Comparison of ENCODE assay signal across 9 cellular contexts in genomic region chr1:25501235-25502058, GRCh38. TPM values are rescaled to one million over a fixed set of nuclear protein-coding genes. Genes with fewer than 3 reads are reported as not detected.
DNase-seq lines count a peak whose midpoint lies in the region; ATAC-seq and TF ChIP-seq lines count a peak whose summit lies in the region.
"Had no signal": no experiment of that assay in that cellular context is flagged by ENCODE, and none has a peak within 500 bp of the region (broad histone marks: within the 10 kb centered on the region; RNA-seq: fewer than 3 reads in every experiment).

No MANE protein-coding gene starts in this region.

- peak; percentile 38 for DNase-seq in stimulated activated naive CD8-positive, alpha-beta T cell treated with anti-CD3 and anti-CD28 coated beads, Interleukin-15, Interleukin-2, amounts not matched to agents 100 U/mL and 50 U/mL, for 24 hours
- DNase-seq in stimulated activated naive CD8-positive, alpha-beta T cell treated with anti-CD3 and anti-CD28 coated beads, Interleukin-15, amount 100 ng/mL, for 72 hours: no peak
- DNase-seq in Panc1 (ENCODE audit: low read depth, low spot score) (peak; percentile 7), iPS DF 19.7 (ENCODE audit: low read depth, low spot score) (peak; percentile 64), NCI-H345 (lab: John Stamatoyannopoulos, UW) (no peak), omental fat pad (ENCODE audit: low spot score) (no peak)

- H3K4me1 Mint-ChIP-seq in stimulated activated naive CD8-positive, alpha-beta T cell treated with anti-CD3 and anti-CD28 coated beads, Interleukin-15, amount 100 ng/mL, for 72 hours: peaks cover 26% of the 10 kb centered on the region

- in situ Hi-C loops in Panc1 (cut with HindIII; ENCODE audit: low pct_unique_long_range_greater_than_20kb, low sequenced_read_pairs): no loop called here

- BruUV-seq in Panc1 (replicated peaks; lab: Mats Ljungman, UMichigan): no TSS peak

- peaks cover 9% of the 10 kb centered on the region for H3K4me1 ChIP-seq in Panc1 (ENCODE audit: control insufficient read depth, insufficient read depth, low read length)

- no peak overlapping the region for H3K4me3 Mint-ChIP-seq in stimulated activated naive CD8-positive, alpha-beta T cell treated with anti-CD3 and anti-CD28 coated beads, Interleukin-15, amount 100 ng/mL, for 72 hours

- no peaks in the 10 kb centered on the region for H3K36me3 ChIP-seq in Panc1 (ENCODE audit: control insufficient read depth, insufficient read depth, low read length)

- no peak overlapping the region for H3K4me3 ChIP-seq in Panc1 (ENCODE audit: low read depth in 2 of 2, low read length in 2 of 2)
- H3K4me3 ChIP-seq: esophagus muscularis mucosa had no signal

- H3K9me3 Mint-ChIP-seq in stimulated activated naive CD8-positive, alpha-beta T cell treated with anti-CD3 and anti-CD28 coated beads, Interleukin-15, amount 100 ng/mL, for 72 hours: no peaks in the 10 kb centered on the region

- intact Hi-C loops in Panc1 (cut with micrococcal nuclease; ENCODE audit: unreplicated experiment): no loop called here

- no peaks in the 10 kb centered on the region for H3K27me3 Mint-ChIP-seq in stimulated activated naive CD8-positive, alpha-beta T cell treated with anti-CD3 and anti-CD28 coated beads, Interleukin-15, amount 100 ng/mL, for 72 hours

- peak; percentile 45 for TF ChIP-seq CTCF in Panc1 (IDR thresholded peaks at IDR 0.05)
- TF ChIP-seq CTCF in omental fat pad (IDR thresholded peaks at IDR 0.05): no peak

- POLR2A ChIA-PET in Panc1 (lab: Charles Lee): no interaction called here

- CTCF ChIA-PET in Panc1 (lab: Charles Lee): interaction anchor here (0.7 kb wide), 2 partner anchors 67 to 359 kb away, joined by 4 to 12 read pairs; no protein-coding TSS in a partner anchor

- H3K27ac Mint-ChIP-seq in stimulated activated naive CD8-positive, alpha-beta T cell treated with anti-CD3 and anti-CD28 coated beads, Interleukin-15, amount 100 ng/mL, for 72 hours: peak overlapping the region in 1 of 2 donors; percentile 61

- no peak overlapping the region for H3K27ac ChIP-seq in Panc1 (ENCODE audit: low read length)
- H3K27ac ChIP-seq: esophagus muscularis mucosa had no signal

- no peaks in the 10 kb centered on the region for H3K27me3 ChIP-seq in Panc1 (ENCODE audit: control insufficient read depth, insufficient read depth, low read length)
- H3K27me3 ChIP-seq: esophagus muscularis mucosa had no signal

- no peaks in the 10 kb centered on the region for H3K9me3 ChIP-seq in Panc1 (ENCODE audit: control insufficient read depth, insufficient read depth, low read depth, low read length)
- H3K9me3 ChIP-seq: esophagus muscularis mucosa had no signal

- ATAC-seq in stimulated activated naive CD8-positive, alpha-beta T cell treated with anti-CD3 and anti-CD28 coated beads, Interleukin-15, Interleukin-2, amounts not matched to agents 100 U/mL and 50 U/mL, for 24 hours: no peak
- no peak for ATAC-seq in stimulated activated naive CD8-positive, alpha-beta T cell treated with anti-CD3 and anti-CD28 coated beads, Interleukin-15, amount 100 ng/mL, for 72 hours
- ATAC-seq in Panc1: no peak
- no peak for ATAC-seq in omental fat pad (ENCODE audit: low FRiP score)
- ATAC-seq in GM19455 (IDR thresholded peaks at IDR 0.05; ENCODE audit: unreplicated experiment): no peak
- ATAC-seq in HG02970 (IDR thresholded peaks at IDR 0.05; ENCODE audit: low FRiP score, unreplicated experiment): no peak

RNA-seq across cellular contexts. Expression of gene LDLRAP1, which starts 42.0 kb away (rescaled TPM):
- total RNA-seq in Panc1 (2021; ENCODE audit: unreplicated experiment): 23.1 TPM
- polyA plus RNA-seq in Panc1 (2012; ENCODE audit: insufficient read length): 29.0 TPM
- 10 to 100 TPM in 3 of 4 donors, 1 to 10 TPM in 1; 7.1 to 18.7 (median 15.8) TPM for total RNA-seq in omental fat pad

Comparison
In these comparisons a context has a peak if more than half of its experiments do, and no peak if none do; other contexts are left out.
1. DNase-seq: peak in stimulated activated naive CD8-positive, alpha-beta T cell treated with anti-CD3 and anti-CD28 coated beads, Interleukin-15, Interleukin-2, amounts not matched to agents 100 U/mL and 50 U/mL, for 24 hours (single experiment), Panc1 (single experiment) and iPS DF 19.7 (single experiment); none in stimulated activated naive CD8-positive, alpha-beta T cell treated with anti-CD3 and anti-CD28 coated beads, Interleukin-15, amount 100 ng/mL, for 72 hours (0 of 2), NCI-H345 (single experiment) and omental fat pad (single experiment).